In genomic region chr17:4593021-4593797, GRCh38 we compare ENCODE assay signal across 21 cellular contexts. TPM values are rescaled to one million over a fixed set of nuclear protein-coding genes. Genes with fewer than 3 reads are reported as not detected.
DNase-seq lines count a peak whose midpoint lies in the region; ATAC-seq, FAIRE-seq and TF ChIP-seq lines count a peak whose summit lies in the region.
"Had no signal": no experiment of that assay in that cellular context is flagged by ENCODE, and none has a peak within 500 bp of the region (broad histone marks: within the 10 kb centered on the region; RNA-seq: fewer than 3 reads in every experiment).

No MANE protein-coding gene starts in this region.

- intact Hi-C loops in left ventricle myocardium superior (cut with micrococcal nuclease) = no loop called here

- no peak overlapping the region for H3K4ac ChIP-seq in H1 (replicated peaks; ENCODE audit: insufficient read length, low read depth, low read length)

- H3K23me2 ChIP-seq in H1 (ENCODE audit: low read depth, low read length) = no peaks in the 10 kb centered on the region

- H3K27me3 Mint-ChIP-seq in neural crest cell (ENCODE audit: low read depth) = peaks cover 11% of the 10 kb centered on the region

- no peaks in the 10 kb centered on the region for H3K79me1 ChIP-seq in H1 (ENCODE audit: low read depth, low read length)

- H3K36me3 ChIP-seq in cardiac muscle cell (peaks cover 20% of the 10 kb centered on the region), H1 (ENCODE audit: control insufficient read depth in 2 of 4, insufficient read depth in 4 of 4, low read length in 3 of 4) (no peaks in the 10 kb centered on the region), upper lobe of left lung (no peaks in the 10 kb centered on the region)
- H3K36me3 ChIP-seq: BLaER1 treated with 17β-estradiol and CSF1 and Interleukin-3, amounts not matched to agents 10 nM and 100 nM had no signal

- H4K91ac ChIP-seq in H1 (replicated peaks; ENCODE audit: insufficient read length, low read length) = no peak overlapping the region

- no peak overlapping the region for H3K4me3 ChIP-seq in cardiac muscle cell
- H3K4me3 ChIP-seq in H1 (ENCODE audit: extremely low read depth in 1 of 4, insufficient read depth in 2 of 4, low read depth in 3 of 4, low read length in 4 of 4) = no peak overlapping the region
- H3K4me3 ChIP-seq in upper lobe of left lung = no peak overlapping the region
- H3K4me3 ChIP-seq: BLaER1 treated with 17β-estradiol and CSF1 and Interleukin-3, amounts not matched to agents 10 nM and 100 nM; GM23338 had no signal

- no peaks in the 10 kb centered on the region for H4K20me1 ChIP-seq in H1 (replicated peaks in 1 of 2; ENCODE audit: control insufficient read depth in 1 of 2, insufficient read depth in 2 of 2, low read length in 2 of 2)
- H4K20me1 ChIP-seq: BLaER1 treated with 17β-estradiol and CSF1 and Interleukin-3, amounts not matched to agents 10 nM and 100 nM had no signal

- H3K36me3 Mint-ChIP-seq in neural crest cell (ENCODE audit: low read depth) = no peaks in the 10 kb centered on the region

- TF ChIP-seq RAD21 in H1 (IDR thresholded peaks at IDR 0.05 in 1 of 2, conservative IDR thresholded peaks at IDR 0.05 in 1 of 2; ENCODE audit: low read depth in 2 of 2, low read length in 2 of 2) = no peak

- H2AK5ac ChIP-seq in H1 (ENCODE audit: low read depth, low read length) = no peak overlapping the region

- DNase-seq in cardiac muscle cell (ENCODE audit: low read depth in 1 of 2, low spot score in 1 of 2) (no peak), left ventricle myocardium superior (no peak), H1 (ENCODE audit: low read depth in 1 of 2, low spot score in 2 of 2) (no peak), neural crest cell (ENCODE audit: low read depth, low spot score) (no peak), upper lobe of left lung (no peak), NCI-H2081 treated with DMSO at 0.1 percent for 48 hours (lab: John Stamatoyannopoulos, UW) (no peak), activated gamma-delta T cell (lab: John Stamatoyannopoulos, UW) (no peak)
- DNase-seq: DND-41, HFFc6, NCI-H1092, NCI-H1694, NCI-H2107, NCI-H2227 treated with DMSO at 0.1 percent for 48 hours, NCI-H524 had no signal

- no peak overlapping the region; the same call in 1 of the 2 replicates for H2BK5ac ChIP-seq in H1 (ENCODE audit: low read depth, low read length)

- no peak overlapping the region for H2AFZ ChIP-seq in H1 (ENCODE audit: low read length)
- H2AFZ ChIP-seq: GM23338 had no signal

- H2BK15ac ChIP-seq in H1 (ENCODE audit: low read length) = no peak overlapping the region

- H3K9me3 ChIP-seq in cardiac muscle cell (ENCODE audit: low read depth) (no peaks in the 10 kb centered on the region), H1 (ENCODE audit: insufficient read depth in 2 of 2, low read depth in 1 of 2, low read length in 1 of 2) (no peaks in the 10 kb centered on the region), upper lobe of left lung (no peaks in the 10 kb centered on the region)
- H3K9me3 ChIP-seq: BLaER1 treated with 17β-estradiol and CSF1 and Interleukin-3, amounts not matched to agents 10 nM and 100 nM had no signal

- H3K9ac ChIP-seq in H1 (replicated peaks in 1 of 4; ENCODE audit: extremely low read depth in 1 of 4, low read depth in 3 of 4, low read length in 3 of 4) = no peak overlapping the region
- H3K9ac ChIP-seq: KMS-11 had no signal

- no peak overlapping the region for H3K56ac ChIP-seq in H1 (replicated peaks; ENCODE audit: insufficient read length, low read depth, low read length)

- H3K23ac ChIP-seq in H1 (ENCODE audit: insufficient read length) = no peak overlapping the region

- peak overlapping the region; percentile 39; the same call in 1 of the 2 replicates for H2BK12ac ChIP-seq in H1 (ENCODE audit: low read depth, low read length)

- H2BK20ac ChIP-seq in H1 (ENCODE audit: low read length) = no peak overlapping the region

- FAIRE-seq in H1 (lab: Jason Lieb, UNC) = no peak
- FAIRE-seq: G401.6 had no signal

- peaks cover 19% of the 10 kb centered on the region for H3K4me1 Mint-ChIP-seq in neural crest cell

- no peaks in the 10 kb centered on the region for H3K9me3 Mint-ChIP-seq in neural crest cell
- H3K9me3 Mint-ChIP-seq: GM23338, HFFc6 had no signal

- peak overlapping the region; percentile 57; the same call in 1 of the 2 replicates for H4K8ac ChIP-seq in H1 (ENCODE audit: extremely low read depth, insufficient read depth, low read length)

- TF ChIP-seq POLR2A in H1 (IDR thresholded peaks at IDR 0.05; ENCODE audit: control extremely low read depth in 1 of 2, low read depth in 2 of 2, low read length in 2 of 2) (no peak), upper lobe of left lung (IDR thresholded peaks at IDR 0.05) (no peak)

- H3K18ac ChIP-seq in H1 (ENCODE audit: extremely low read depth, low read length) = no peak overlapping the region

- H3K27me3 ChIP-seq in cardiac muscle cell (no peaks in the 10 kb centered on the region), H1 (replicated peaks in 1 of 4; ENCODE audit: control insufficient read depth in 3 of 4, extremely low read depth in 1 of 4, insufficient read depth in 3 of 4, low read length in 3 of 4) (no peaks in the 10 kb centered on the region), upper lobe of left lung (no peaks in the 10 kb centered on the region)
- H3K27me3 ChIP-seq: BLaER1 treated with 17β-estradiol and CSF1 and Interleukin-3, amounts not matched to agents 10 nM and 100 nM had no signal

- peak overlapping the region; percentile 19 for H3K27ac Mint-ChIP-seq in neural crest cell (ENCODE audit: unreplicated experiment)
- H3K27ac Mint-ChIP-seq: GM23338, HFFc6 had no signal

- ATAC-seq in left ventricle myocardium superior (no peak), upper lobe of left lung (ENCODE audit: low FRiP score in 2 of 2) (no peak), GM18498 (IDR thresholded peaks at IDR 0.05; ENCODE audit: unreplicated experiment) (no peak)
- ATAC-seq: GM23338 had no signal

- TF ChIP-seq CTCF in cardiac muscle cell (IDR thresholded peaks at IDR 0.05; ENCODE audit: low read depth, low read length) = no peak
- no peak for TF ChIP-seq CTCF in H1 (IDR thresholded peaks at IDR 0.05; ENCODE audit: control extremely low read depth in 1 of 3, insufficient read depth in 1 of 3, low read depth in 1 of 3, low read length in 3 of 3)
- TF ChIP-seq CTCF in neural crest cell (conservative IDR thresholded peaks at IDR 0.05) = no peak
- no peak for TF ChIP-seq CTCF in upper lobe of left lung (IDR thresholded peaks at IDR 0.05)

- no peak overlapping the region for H3K4me2 ChIP-seq in H1 (ENCODE audit: insufficient read depth in 1 of 2, low read depth in 2 of 2, low read length in 2 of 2)
- H3K4me2 ChIP-seq: GM23338, KMS-11 had no signal

- no peak for TF ChIP-seq EP300 in H1 (IDR thresholded peaks at IDR 0.05; ENCODE audit: borderline replicate concordance in 1 of 2, low read depth in 2 of 2, low read length in 2 of 2)
- no peak for TF ChIP-seq EP300 in upper lobe of left lung (IDR thresholded peaks at IDR 0.05)

- H3K4me1 ChIP-seq in cardiac muscle cell (ENCODE audit: low read depth) (peaks cover 44% of the 10 kb centered on the region), H1 (replicated peaks in 1 of 4; ENCODE audit: control insufficient read depth in 3 of 4, insufficient read depth in 4 of 4, low read length in 3 of 4) (peaks cover 0 to 15% (median 6%) of the 10 kb centered on the region in 4 experiments; a peak in 6 of 7 replicates), upper lobe of left lung (peaks cover 6 to 13% (median 8%) of the 10 kb centered on the region in 4 donors)

- H2BK120ac ChIP-seq in H1 (replicated peaks; ENCODE audit: low read depth, low read length) = no peak overlapping the region

- no peak overlapping the region for H3K14ac ChIP-seq in H1 (ENCODE audit: insufficient read length)

- CTCF ChIA-PET in H1 (lab: Charles Lee; ENCODE audit: partially characterized antibody) = interaction anchor here (1.7 to 10.1 kb wide), 4 partner anchors 10 to 33 kb away, joined by 5 to 65 read pairs (median 45); partner anchors contain the start of gene SMTNL2

- H3K79me2 ChIP-seq in H1 (ENCODE audit: control insufficient read depth in 1 of 2, insufficient read depth in 2 of 2, low read length in 2 of 2) = no peaks in the 10 kb centered on the region

- POLR2A ChIA-PET in H1 (lab: Charles Lee; ENCODE audit: partially characterized antibody) = interaction anchor here (0.6 to 1.7 kb wide), 3 partner anchors 9 to 303 kb away, joined by 3 to 4 read pairs (median 4); partner anchors contain the start of gene SMTNL2

- no peak overlapping the region for H4K5ac ChIP-seq in H1 (ENCODE audit: insufficient read length, low read depth, low read length)

- peak overlapping the region; percentile 66 for H3K27ac ChIP-seq in cardiac muscle cell
- no peak overlapping the region; the same call in 1 of the 2 replicates for H3K27ac ChIP-seq in H1 (ENCODE audit: low read depth, low read length)
- peak overlapping the region in 3 of 4 donors; percentile 9 to 39 (median 28) for H3K27ac ChIP-seq in upper lobe of left lung
- H3K27ac ChIP-seq: BLaER1 treated with 17β-estradiol and CSF1 and Interleukin-3, amounts not matched to agents 10 nM and 100 nM; KMS-11 had no signal

- WGBS in H1 (ENCODE audit: extremely low coverage in 1 of 2, insufficient coverage in 1 of 2, insufficient read length in 1 of 2, insufficient replicate concordance in 2 of 2, low coverage in 1 of 2, low lambda C conversion rate in 2 of 2, missing lambda C conversion rate in 1 of 2), 2 experiments = 83% methylated on average over 21 of the region's 22 CpGs; no CpG with 5 or more reads in 1 of the 2 experiments
- WGBS in upper lobe of left lung, 2 donors = 81 to 95% methylated on average over 10 to 22 of the region's 22 CpGs

- H3K4me3 Mint-ChIP-seq in neural crest cell = no peak overlapping the region
- H3K4me3 Mint-ChIP-seq: GM23338, HFFc6 had no signal

RNA-seq across cellular contexts. Expression of gene SMTNL2, which starts 8.9 kb away (rescaled TPM):
- total RNA-seq in cardiac muscle cell (176 and 184 TPM in 2 replicates), left ventricle myocardium superior (47.4 TPM), neural crest cell (1.1 and 1.4 TPM in 2 replicates), upper lobe of left lung (1 to 10 TPM in 5 of 6 donors, under 1 TPM in 1; 0.49 to 7.3 (median 3.6) TPM)
- polyA plus RNA-seq in cardiac muscle cell (269 TPM in 2 replicates), H1 (2011; rRNA removed) (3.6 and 4.6 TPM in 2 replicates)
- total RNA-seq in H1 (2021; fragmentation: NEBNext Ultra II Directional; extraction: Animal tissue kit (Norgen Biotek cat#: 25700)) = 3.7 and 4.5 TPM in 2 replicates
- 3.4 TPM for polyA plus RNA-seq in H1 (2011; cell fraction: cytosol; rRNA removed)
- 4.5 TPM for polyA plus RNA-seq in H1 (2011; cell fraction: nucleus; rRNA removed)
- 3.3 to 6.3 TPM (median 4.1 TPM) in 4 replicates for polyA plus RNA-seq in H1 (2012, experiment 1 of 2)
- polyA plus RNA-seq in H1 (2012, experiment 2 of 2) = 4.5 TPM
- 2.9 TPM for polyA plus RNA-seq in H1 (2013, experiment 1 of 2)
- 2.2 TPM for polyA plus RNA-seq in H1 (2013, experiment 2 of 2)
- 3.0 and 3.1 TPM in 2 replicates for polyA minus RNA-seq in H1 (2011; rRNA and poly(A)+ RNA removed)
- polyA minus RNA-seq in H1 (2011; cell fraction: cytosol; rRNA and poly(A)+ RNA removed) = 4.0 TPM
- polyA minus RNA-seq in H1 (2011; cell fraction: nucleus; rRNA and poly(A)+ RNA removed) = 2.3 TPM
- total RNA-seq: HFFc6, MCF 10A had no signal

RNA-seq across cellular contexts. Expression of gene GGT6, which starts 32.8 kb away (rescaled TPM):
- total RNA-seq in cardiac muscle cell = not detected in 2 replicates
- polyA plus RNA-seq in cardiac muscle cell = not detected in 2 replicates
- 0.22 TPM for total RNA-seq in left ventricle myocardium superior
- not detected in 2 replicates for total RNA-seq in H1 (2021; fragmentation: NEBNext Ultra II Directional; extraction: Animal tissue kit (Norgen Biotek cat#: 25700))
- polyA plus RNA-seq in H1 (2011; rRNA removed) = 0.18 and 0.30 TPM in 2 replicates
- 0.16 TPM for polyA plus RNA-seq in H1 (2011; cell fraction: cytosol; rRNA removed)
- 0.04 TPM for polyA plus RNA-seq in H1 (2011; cell fraction: nucleus; rRNA removed)
- 0.11 to 0.15 TPM in 2 of 4 replicates, not detected in the others for polyA plus RNA-seq in H1 (2012, experiment 1 of 2)
- not detected for polyA plus RNA-seq in H1 (2012, experiment 2 of 2)
- polyA plus RNA-seq in H1 (2013, experiment 1 of 2) = 0.02 TPM
- polyA plus RNA-seq in H1 (2013, experiment 2 of 2) = 0.07 TPM
- polyA minus RNA-seq in H1 (2011; rRNA and poly(A)+ RNA removed) = 0.09 TPM in 1 of 2 replicates, not detected in the other
- not detected for polyA minus RNA-seq in H1 (2011; cell fraction: cytosol; rRNA and poly(A)+ RNA removed)
- polyA minus RNA-seq in H1 (2011; cell fraction: nucleus; rRNA and poly(A)+ RNA removed) = 0.90 TPM
- total RNA-seq in neural crest cell = not detected in 2 replicates
- 10 to 100 TPM in 3 of 6 donors, 1 to 10 TPM in 3; 3.8 to 18.7 (median 9.7) TPM for total RNA-seq in upper lobe of left lung
- total RNA-seq: A172, HFFc6, MCF 10A had no signal
- polyA plus RNA-seq: GM23338 had no signal

RNA-seq across cellular contexts. Expression of gene MYBBP1A, which starts 38.0 kb away (rescaled TPM):
- total RNA-seq in cardiac muscle cell = 47.4 and 57.1 TPM in 2 replicates
- 51.5 and 69.3 TPM in 2 replicates for polyA plus RNA-seq in cardiac muscle cell
- 18.5 TPM for total RNA-seq in left ventricle myocardium superior
- total RNA-seq in H1 (2021; fragmentation: NEBNext Ultra II Directional; extraction: Animal tissue kit (Norgen Biotek cat#: 25700)) = 151 and 153 TPM in 2 replicates
- polyA plus RNA-seq in H1 (2011; rRNA removed) = 46.8 and 79.9 TPM in 2 replicates
- 58.4 TPM for polyA plus RNA-seq in H1 (2011; cell fraction: cytosol; rRNA removed)
- 266 TPM for polyA plus RNA-seq in H1 (2011; cell fraction: nucleus; rRNA removed)
- 98.7 to 125 TPM (median 120 TPM) in 4 replicates for polyA plus RNA-seq in H1 (2012, experiment 1 of 2)
- 114 TPM for polyA plus RNA-seq in H1 (2012, experiment 2 of 2)
- polyA plus RNA-seq in H1 (2013, experiment 1 of 2) = 74.0 TPM
- polyA plus RNA-seq in H1 (2013, experiment 2 of 2) = 63.6 TPM
- polyA minus RNA-seq in H1 (2011; rRNA and poly(A)+ RNA removed) = 87.5 and 109 TPM in 2 replicates
- polyA minus RNA-seq in H1 (2011; cell fraction: cytosol; rRNA and poly(A)+ RNA removed) = 88.4 TPM
- 116 TPM for polyA minus RNA-seq in H1 (2011; cell fraction: nucleus; rRNA and poly(A)+ RNA removed)
- total RNA-seq in neural crest cell = 67.0 and 69.3 TPM in 2 replicates
- total RNA-seq in upper lobe of left lung = 100 to 1,000 TPM in 1 of 6 donors, 10 to 100 TPM in 5; 45.2 to 151 (median 57.3) TPM

RNA-seq across cellular contexts. Expression of gene ALOX15, which starts 48.3 kb away (rescaled TPM):
- total RNA-seq in cardiac muscle cell = 0.71 and 1.1 TPM in 2 replicates
- 1.5 TPM in 1 of 2 replicates, not detected in the other for polyA plus RNA-seq in cardiac muscle cell
- total RNA-seq in left ventricle myocardium superior = 4.5 TPM
- 1.5 TPM in 2 replicates for total RNA-seq in H1 (2021; fragmentation: NEBNext Ultra II Directional; extraction: Animal tissue kit (Norgen Biotek cat#: 25700))
- 1.7 and 2.2 TPM in 2 replicates for polyA plus RNA-seq in H1 (2011; rRNA removed)
- polyA plus RNA-seq in H1 (2011; cell fraction: cytosol; rRNA removed) = 2.0 TPM
- polyA plus RNA-seq in H1 (2011; cell fraction: nucleus; rRNA removed) = 2.4 TPM
- 0.99 to 1.8 TPM (median 1.3 TPM) in 4 replicates for polyA plus RNA-seq in H1 (2012, experiment 1 of 2)
- 1.2 TPM for polyA plus RNA-seq in H1 (2012, experiment 2 of 2)
- polyA plus RNA-seq in H1 (2013, experiment 1 of 2) = 0.61 TPM
- polyA plus RNA-seq in H1 (2013, experiment 2 of 2) = 0.64 TPM
- 1.00 and 1.8 TPM in 2 replicates for polyA minus RNA-seq in H1 (2011; rRNA and poly(A)+ RNA removed)
- 1.3 TPM for polyA minus RNA-seq in H1 (2011; cell fraction: cytosol; rRNA and poly(A)+ RNA removed)
- polyA minus RNA-seq in H1 (2011; cell fraction: nucleus; rRNA and poly(A)+ RNA removed) = 0.60 TPM
- total RNA-seq in neural crest cell = 0.33 and 0.41 TPM in 2 replicates
- 10 to 100 TPM in 3 of 6 donors, 1 to 10 TPM in 3; 2.4 to 26.0 (median 10.0) TPM for total RNA-seq in upper lobe of left lung
- total RNA-seq: A172, HFFc6, MCF 10A had no signal
